In genomic region chr1:38989979-38990378, GRCh38 we compare ENCODE assay signal across 10 cellular contexts. TPM values are rescaled to one million over a fixed set of nuclear protein-coding genes. Genes with fewer than 3 reads are reported as not detected.
DNase-seq lines count a peak whose midpoint lies in the region; ATAC-seq and TF ChIP-seq lines count a peak whose summit lies in the region.
"Had no signal": no experiment of that assay in that cellular context is flagged by ENCODE, and none has a peak within 500 bp of the region (broad histone marks: within the 10 kb centered on the region; RNA-seq: fewer than 3 reads in every experiment).

No MANE protein-coding gene starts in this region.

- H3K27ac ChIP-seq in CD4-positive, CD25-positive, alpha-beta regulatory T cell (ENCODE audit: insufficient read depth, low read length, poor library complexity, severe bottlenecking), result peak overlapping the region; percentile 90
- H3K27ac ChIP-seq in caudate nucleus (ENCODE audit: low read depth, low read length), result peak overlapping the region; percentile 98
- peak overlapping the region; percentile 93 for H3K27ac ChIP-seq in neural cell (ENCODE audit: low read length)

- TF ChIP-seq CTCF in neural cell (IDR thresholded peaks at IDR 0.05; ENCODE audit: poor library complexity, severe bottlenecking), result no peak

- H3K4me3 Mint-ChIP-seq in CD4-positive, CD25-positive, alpha-beta regulatory T cell, result peak overlapping the region; percentile 82 to 91 (median 88)

- no peaks in the 10 kb centered on the region for H3K9me3 ChIP-seq in CD4-positive, CD25-positive, alpha-beta regulatory T cell (ENCODE audit: control insufficient read depth in 2 of 2, low read length in 2 of 2)
- H3K9me3 ChIP-seq in MG63 (no peaks in the 10 kb centered on the region), neural cell (ENCODE audit: low read length) (no peaks in the 10 kb centered on the region)

- peak overlapping the region; percentile 92 for H3K9ac ChIP-seq in neural cell (ENCODE audit: low read length)

- peaks cover 3% of the 10 kb centered on the region for H4K20me1 ChIP-seq in neural cell (ENCODE audit: insufficient read depth)

- peaks cover 38% of the 10 kb centered on the region for H3K4me1 ChIP-seq in CD4-positive, CD25-positive, alpha-beta regulatory T cell (ENCODE audit: control insufficient read depth, insufficient read depth, low read length, poor library complexity, severe bottlenecking)

- H3K27me3 Mint-ChIP-seq in CD4-positive, CD25-positive, alpha-beta regulatory T cell, result peaks cover 7% of the 10 kb centered on the region

- peaks cover 8 to 40% (median 24%) of the 10 kb centered on the region in 4 donors for H3K4me1 Mint-ChIP-seq in CD4-positive, CD25-positive, alpha-beta regulatory T cell

- H3K36me3 Mint-ChIP-seq in CD4-positive, CD25-positive, alpha-beta regulatory T cell, result peaks cover 5% of the 10 kb centered on the region

- H3K9me3 Mint-ChIP-seq in CD4-positive, CD25-positive, alpha-beta regulatory T cell, result peaks cover 0 to 2% (median 0%) of the 10 kb centered on the region in 7 donors

- peaks cover 7% of the 10 kb centered on the region for H3F3A ChIP-seq in neural cell (ENCODE audit: insufficient read depth, low read length, poor library complexity, severe bottlenecking)

- DNase-seq in CD4-positive, CD25-positive, alpha-beta regulatory T cell, result no peak
- DNase-seq in MG63 (no peak), caudate nucleus (lab: John Stamatoyannopoulos, UW) (no peak), HT-29 (ENCODE audit: low spot score) (no peak)
- no peak for DNase-seq in stimulated activated CD4-positive, alpha-beta T cell treated with anti-CD3 and anti-CD28 coated beads, Interleukin-12 subunit alpha, Interleukin-12 subunit beta, amount 100 ng/mL, for 4 hours

- peaks cover 8% of the 10 kb centered on the region for H3K36me3 ChIP-seq in CD4-positive, CD25-positive, alpha-beta regulatory T cell (ENCODE audit: control insufficient read depth, insufficient read depth, low read length)
- H3K36me3 ChIP-seq in MG63 (peaks cover 25% of the 10 kb centered on the region), neural cell (ENCODE audit: insufficient read depth, low read length) (no peaks in the 10 kb centered on the region)

- no peaks in the 10 kb centered on the region for H3K27me3 ChIP-seq in CD4-positive, CD25-positive, alpha-beta regulatory T cell (ENCODE audit: control insufficient read depth, insufficient read depth, low read length)
- H3K27me3 ChIP-seq in MG63 (no peaks in the 10 kb centered on the region), neural cell (ENCODE audit: insufficient read depth, low read depth, low read length) (no peaks in the 10 kb centered on the region)

- TF ChIP-seq RAD21 in neural cell (conservative IDR thresholded peaks at IDR 0.05), result no peak

- TF ChIP-seq EP300 in neural cell (conservative IDR thresholded peaks at IDR 0.05; ENCODE audit: poor library complexity, severe bottlenecking), result no peak

- no peak for ATAC-seq in CD4-positive, CD25-positive, alpha-beta regulatory T cell (ENCODE audit: low read depth in 2 of 2)
- ATAC-seq in HG03039 (IDR thresholded peaks at IDR 0.05; ENCODE audit: unreplicated experiment) (no peak), GM21619 (IDR thresholded peaks at IDR 0.05; ENCODE audit: unreplicated experiment) (no peak)

- peak overlapping the region; percentile 87 for H2AFZ ChIP-seq in neural cell (ENCODE audit: low read depth, low read length)

- H3K27ac Mint-ChIP-seq in CD4-positive, CD25-positive, alpha-beta regulatory T cell, result peak overlapping the region; percentile 72 to 93 (median 81)

- H3K79me2 ChIP-seq in neural cell (replicated peaks; ENCODE audit: insufficient read depth, low read length), result peaks cover 37% of the 10 kb centered on the region

- peak overlapping the region; percentile 68 for H3K4me3 ChIP-seq in CD4-positive, CD25-positive, alpha-beta regulatory T cell (ENCODE audit: low read depth, low read length)
- H3K4me3 ChIP-seq in MG63 (peak overlapping the region; percentile 71; the same call in 1 of the 2 replicates), neural cell (ENCODE audit: low read length) (peak overlapping the region; percentile 72)

- peak overlapping the region; percentile 74 for H3K4me2 ChIP-seq in neural cell (ENCODE audit: low read length)

- no peaks in the 10 kb centered on the region for H3K9me2 ChIP-seq in neural cell (ENCODE audit: insufficient read depth, low read length)

TF ChIP-seq in neural cell, 6 proteins besides CTCF, POLR2A, EP300 and RAD21:
- TF ChIP-seq TAF1 (IDR thresholded peaks at IDR 0.05; ENCODE audit: low read depth) (no peak), SMC3 (conservative IDR thresholded peaks at IDR 0.05; ENCODE audit: poor library complexity) (no peak), EZH2 (IDR thresholded peaks at IDR 0.05; ENCODE audit: borderline replicate concordance, insufficient read depth, low read length, poor library complexity, severe bottlenecking) (no peak), MXI1 (conservative IDR thresholded peaks at IDR 0.05; ENCODE audit: poor library complexity, severe bottlenecking) (no peak), POLR2AphosphoS5 (IDR thresholded peaks at IDR 0.05) (no peak)
- TF ChIP-seq, protein P1, sequence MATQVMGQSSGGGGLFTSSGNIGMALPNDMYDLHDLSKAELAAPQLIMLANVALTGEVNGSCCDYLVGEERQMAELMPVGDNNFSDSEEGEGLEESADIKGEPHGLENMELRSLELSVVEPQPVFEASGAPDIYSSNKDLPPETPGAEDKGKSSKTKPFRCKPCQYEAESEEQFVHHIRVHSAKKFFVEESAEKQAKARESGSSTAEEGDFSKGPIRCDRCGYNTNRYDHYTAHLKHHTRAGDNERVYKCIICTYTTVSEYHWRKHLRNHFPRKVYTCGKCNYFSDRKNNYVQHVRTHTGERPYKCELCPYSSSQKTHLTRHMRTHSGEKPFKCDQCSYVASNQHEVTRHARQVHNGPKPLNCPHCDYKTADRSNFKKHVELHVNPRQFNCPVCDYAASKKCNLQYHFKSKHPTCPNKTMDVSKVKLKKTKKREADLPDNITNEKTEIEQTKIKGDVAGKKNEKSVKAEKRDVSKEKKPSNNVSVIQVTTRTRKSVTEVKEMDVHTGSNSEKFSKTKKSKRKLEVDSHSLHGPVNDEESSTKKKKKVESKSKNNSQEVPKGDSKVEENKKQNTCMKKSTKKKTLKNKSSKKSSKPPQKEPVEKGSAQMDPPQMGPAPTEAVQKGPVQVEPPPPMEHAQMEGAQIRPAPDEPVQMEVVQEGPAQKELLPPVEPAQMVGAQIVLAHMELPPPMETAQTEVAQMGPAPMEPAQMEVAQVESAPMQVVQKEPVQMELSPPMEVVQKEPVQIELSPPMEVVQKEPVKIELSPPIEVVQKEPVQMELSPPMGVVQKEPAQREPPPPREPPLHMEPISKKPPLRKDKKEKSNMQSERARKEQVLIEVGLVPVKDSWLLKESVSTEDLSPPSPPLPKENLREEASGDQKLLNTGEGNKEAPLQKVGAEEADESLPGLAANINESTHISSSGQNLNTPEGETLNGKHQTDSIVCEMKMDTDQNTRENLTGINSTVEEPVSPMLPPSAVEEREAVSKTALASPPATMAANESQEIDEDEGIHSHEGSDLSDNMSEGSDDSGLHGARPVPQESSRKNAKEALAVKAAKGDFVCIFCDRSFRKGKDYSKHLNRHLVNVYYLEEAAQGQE (IDR thresholded peaks at IDR 0.05; ENCODE audit: borderline replicate concordance), result no peak
TF ChIP-seq in neural cell: peak in this region for 0.

RNA-seq across cellular contexts. Expression of gene AKIRIN1, which starts 1.1 kb away (rescaled TPM):
- total RNA-seq in CD4-positive, CD25-positive, alpha-beta regulatory T cell, result 97.9 TPM
- polyA plus RNA-seq in CD4-positive, CD25-positive, alpha-beta regulatory T cell, result 100 to 1,000 TPM in 2 of 4 donors, 10 to 100 TPM in 2; 99.4 to 109 (median 103) TPM
- 42.4 and 45.2 TPM in 2 replicates for total RNA-seq in MG63 (2014; rRNA removed; shearing (Covaris generic); ENCODE audit: low replicate concordance)
- polyA plus RNA-seq in neural cell, result 179 and 181 TPM in 2 replicates
- polyA minus RNA-seq in neural cell, result 110 and 122 TPM in 2 replicates
- 70.7 and 79.6 TPM in 2 replicates for total RNA-seq in HT-29 (2014; rRNA removed; shearing (Covaris generic))

RNA-seq across cellular contexts. Expression of gene NDUFS5, which starts 36.2 kb away (rescaled TPM):
- 101 TPM for total RNA-seq in CD4-positive, CD25-positive, alpha-beta regulatory T cell
- 100 to 1,000 TPM; 612 to 867 (median 641) TPM for polyA plus RNA-seq in CD4-positive, CD25-positive, alpha-beta regulatory T cell
- total RNA-seq in MG63 (2014; rRNA removed; shearing (Covaris generic); ENCODE audit: low replicate concordance), result 440 and 1,315 TPM in 2 replicates
- polyA plus RNA-seq in neural cell, result 848 and 1,398 TPM in 2 replicates
- 252 and 303 TPM in 2 replicates for polyA minus RNA-seq in neural cell
- total RNA-seq in HT-29 (2014; rRNA removed; shearing (Covaris generic)), result 427 and 450 TPM in 2 replicates

RNA-seq across cellular contexts. Expression of gene RHBDL2, which starts 48.3 kb away (rescaled TPM):
- total RNA-seq in CD4-positive, CD25-positive, alpha-beta regulatory T cell, result not detected
- polyA plus RNA-seq in CD4-positive, CD25-positive, alpha-beta regulatory T cell, result under 1 TPM in 2 of 4 donors, not detected in 2; 0.10 TPM
- 0.59 TPM in 1 of 2 replicates, not detected in the other for total RNA-seq in MG63 (2014; rRNA removed; shearing (Covaris generic); ENCODE audit: low replicate concordance)
- not detected in 2 replicates for polyA plus RNA-seq in neural cell
- not detected in 2 replicates for polyA minus RNA-seq in neural cell
- total RNA-seq in HT-29 (2014; rRNA removed; shearing (Covaris generic)), result 8.5 and 12.3 TPM in 2 replicates
- total RNA-seq: cardiac septum, kidney epithelial cell had no signal
